15 cellular contexts compared by ENCODE assay signal in genomic region chr16:28612359-28613280, GRCh38. TPM values are rescaled to one million over a fixed set of nuclear protein-coding genes. Genes with fewer than 3 reads are reported as not detected.
DNase-seq lines count a peak whose midpoint lies in the region; ATAC-seq and TF ChIP-seq lines count a peak whose summit lies in the region.
"Not testable (repeated sequence)": the region's sequence is repeated elsewhere in the genome, so short reads cannot be mapped to it uniquely, and the experiment has no call there.
"Had no signal": no experiment of that assay in that cellular context is flagged by ENCODE, and none has a peak within 500 bp of the region (broad histone marks: within the 10 kb centered on the region; RNA-seq: fewer than 3 reads in every experiment).

No MANE protein-coding gene starts in this region.

- not testable (repeated sequence) for H3K36me3 ChIP-seq in GM23338 (ENCODE audit: insufficient read depth); PC-3 (ENCODE audit: low read depth, low read length); upper lobe of left lung

- H3K4me3 Mint-ChIP-seq in GM23338; activated T-cell treated with anti-CD3 and anti-CD28 coated beads, Interleukin-2, amount 50 U/mL, for 4 hours; memory B cell: not testable (repeated sequence)

- POLR2A ChIA-PET in PC-3 (lab: Charles Lee; ENCODE audit: unreplicated experiment): not testable (repeated sequence)

- DNase-seq in GM23338 (ENCODE audit: low spot score); PC-3; activated T-cell treated with anti-CD3 and anti-CD28 coated beads, Interleukin-2, amount 50 U/mL, for 4 hours; foreskin keratinocyte; memory B cell (ENCODE audit: low spot score in 2 of 2); upper lobe of left lung: not testable (repeated sequence)

- not testable (repeated sequence) for H2AFZ ChIP-seq in GM23338; PC-3 (ENCODE audit: low read length)

- no CpG with 5 or more reads among the region's 17 CpGs for WGBS in upper lobe of left lung, 2 donors

- H3K4me1 ChIP-seq in GM23338 (ENCODE audit: insufficient read depth) (peaks cover 10% of the 10 kb centered on the region), upper lobe of left lung (peaks cover 31 to 44% (median 34%) of the 10 kb centered on the region in 4 donors)
- not testable (repeated sequence) for H3K4me1 ChIP-seq in PC-3 (ENCODE audit: insufficient read depth, low read length); foreskin keratinocyte

- not testable (repeated sequence) for H3F3A ChIP-seq in GM23338 (replicated peaks; ENCODE audit: low read depth); PC-3 (ENCODE audit: low read length, unreplicated experiment)

- TF ChIP-seq POLR2A in upper lobe of left lung (IDR thresholded peaks at IDR 0.05): not testable (repeated sequence)

- not testable (repeated sequence) for H3K4me2 ChIP-seq in GM23338; PC-3 (ENCODE audit: low read length)

- not testable (repeated sequence) for TF ChIP-seq EP300 in upper lobe of left lung (IDR thresholded peaks at IDR 0.05)

- not testable (repeated sequence) for H3K79me2 ChIP-seq in GM23338 (replicated peaks; ENCODE audit: insufficient read depth); PC-3 (ENCODE audit: low read length)

- not testable (repeated sequence) for BruUV-seq in PC-3 (replicated peaks; lab: Mats Ljungman, UMichigan)

- not testable (repeated sequence) for H3K9me3 Mint-ChIP-seq in GM23338; activated T-cell treated with anti-CD3 and anti-CD28 coated beads, Interleukin-2, amount 50 U/mL, for 4 hours; memory B cell

- H4K20me1 ChIP-seq in GM23338 (replicated peaks; ENCODE audit: insufficient read depth); PC-3 (ENCODE audit: low read length): not testable (repeated sequence)

- not testable (repeated sequence) for H3K27ac Mint-ChIP-seq in GM23338, memory B cell

- not testable (repeated sequence) for H3K4me3 ChIP-seq in GM23338; PC-3 (ENCODE audit: low read length); upper lobe of left lung

- not testable (repeated sequence) for H3K9me3 ChIP-seq in PC-3 (ENCODE audit: low read length); upper lobe of left lung

- peaks cover 24% of the 10 kb centered on the region for H3K4me1 Mint-ChIP-seq in GM23338
- not testable (repeated sequence) for H3K4me1 Mint-ChIP-seq in activated T-cell treated with anti-CD3 and anti-CD28 coated beads, Interleukin-2, amount 50 U/mL, for 4 hours (ENCODE audit: low read depth)
- peaks cover 13% of the 10 kb centered on the region for H3K4me1 Mint-ChIP-seq in memory B cell

- CTCF ChIA-PET in PC-3 (lab: Charles Lee): not testable (repeated sequence)

- not testable (repeated sequence) for H3K9ac ChIP-seq in PC-3 (ENCODE audit: low read length)

- not testable (repeated sequence) for H3K27me3 ChIP-seq in GM23338 (ENCODE audit: insufficient read depth); PC-3 (ENCODE audit: low read length); foreskin keratinocyte; upper lobe of left lung

- not testable (repeated sequence) for H3K27ac ChIP-seq in GM23338 (ENCODE audit: low read depth); PC-3 (ENCODE audit: low read length); foreskin keratinocyte; upper lobe of left lung

- intact Hi-C loops in PC-3 (cut with micrococcal nuclease): not testable (repeated sequence)

- H3K36me3 Mint-ChIP-seq in GM23338 (ENCODE audit: low read depth); activated T-cell treated with anti-CD3 and anti-CD28 coated beads, Interleukin-2, amount 50 U/mL, for 4 hours (ENCODE audit: insufficient read depth); memory B cell: not testable (repeated sequence)

- not testable (repeated sequence) for TF ChIP-seq CTCF in GM23338 (conservative IDR thresholded peaks at IDR 0.05; ENCODE audit: low read depth in 2 of 2); PC-3 (conservative IDR thresholded peaks at IDR 0.05; ENCODE audit: low read depth, low read length); foreskin keratinocyte (conservative IDR thresholded peaks at IDR 0.05); upper lobe of left lung (IDR thresholded peaks at IDR 0.05)

- not testable (repeated sequence) for H3K27me3 Mint-ChIP-seq in GM23338 (ENCODE audit: insufficient read depth, low read depth, poor library complexity); activated T-cell treated with anti-CD3 and anti-CD28 coated beads, Interleukin-2, amount 50 U/mL, for 4 hours (ENCODE audit: low read depth); memory B cell

- not testable (repeated sequence) for H3K9me2 ChIP-seq in GM23338 (ENCODE audit: insufficient read depth); PC-3 (replicated peaks; ENCODE audit: low read length)

- ATAC-seq in GM18498 (IDR thresholded peaks at IDR 0.05; ENCODE audit: unreplicated experiment) (peak; percentile 57), GM19324 (IDR thresholded peaks at IDR 0.05; ENCODE audit: low FRiP score, unreplicated experiment) (peak; percentile 53), GM23338 (peak; percentile 36), PC-3 (peak; percentile 71), foreskin keratinocyte (peak; percentile 68), memory B cell (ENCODE audit: low read depth) (peak; percentile 88), upper lobe of left lung (ENCODE audit: low FRiP score in 2 of 2) (peak; percentile 58 to 68)
- ATAC-seq in activated T-cell treated with anti-CD3 and anti-CD28 coated beads, Interleukin-2, amount 50 U/mL, for 4 hours: peak; percentile 83 to 86

RNA-seq across cellular contexts. Expression of gene SULT1A1, which starts 2.8 kb away (rescaled TPM):
- 1.7 and 3.5 TPM in 2 replicates for total RNA-seq in GM23338 (2014; rRNA removed; shearing (Covaris generic))
- 2.2 and 2.4 TPM in 2 replicates for polyA plus RNA-seq in GM23338 (2016; fragmentation: Nextera tagmentation; extraction: Ambion mirVana)
- total RNA-seq in PC-3 (2014; rRNA removed): 2.9 and 4.7 TPM in 2 replicates
- total RNA-seq in activated T-cell treated with anti-CD3 and anti-CD28 coated beads, Interleukin-2, amount 50 U/mL, for 4 hours: 1 to 10 TPM; 4.8 to 5.5 (median 5.0) TPM
- total RNA-seq in foreskin keratinocyte: 1.6 and 1.8 TPM in 2 replicates
- 1.8 TPM in 2 replicates for polyA plus RNA-seq in foreskin keratinocyte
- 100 to 1,000 TPM in 4 of 6 donors, 10 to 100 TPM in 2; 46.0 to 180 (median 124) TPM for total RNA-seq in upper lobe of left lung
- polyA plus RNA-seq: neural cell had no signal

RNA-seq across cellular contexts. Expression of gene SULT1A2, which starts 15.8 kb away (rescaled TPM):
- total RNA-seq in GM23338 (2014; rRNA removed; shearing (Covaris generic)): 0.12 and 0.17 TPM in 2 replicates
- polyA plus RNA-seq in GM23338 (2016; fragmentation: Nextera tagmentation; extraction: Ambion mirVana) (0.34 TPM in 1 of 2 replicates, not detected in the other), foreskin keratinocyte (0.06 TPM in 2 replicates)
- total RNA-seq in PC-3 (2014; rRNA removed) (0.17 TPM in 1 of 2 replicates, not detected in the other), foreskin keratinocyte (0.25 TPM in 1 of 2 replicates, not detected in the other), upper lobe of left lung (10 to 100 TPM in 5 of 6 donors, 1 to 10 TPM in 1; 5.7 to 40.8 (median 17.5) TPM)
- not detected for total RNA-seq in activated T-cell treated with anti-CD3 and anti-CD28 coated beads, Interleukin-2, amount 50 U/mL, for 4 hours
- total RNA-seq: Daoy, LHCN-M2 had no signal
- polyA plus RNA-seq: neural cell had no signal

RNA-seq across cellular contexts. Expression of gene NPIPB8, which starts 25.2 kb away (rescaled TPM):
- 0.14 TPM in 1 of 2 replicates, not detected in the other for total RNA-seq in GM23338 (2014; rRNA removed; shearing (Covaris generic))
- polyA plus RNA-seq in GM23338 (2016; fragmentation: Nextera tagmentation; extraction: Ambion mirVana): not detected in 2 replicates
- total RNA-seq in PC-3 (2014; rRNA removed): 1.1 TPM in 1 of 2 replicates, not detected in the other
- under 1 TPM in 1 of 3 donors, not detected in 2; 0.26 TPM for total RNA-seq in activated T-cell treated with anti-CD3 and anti-CD28 coated beads, Interleukin-2, amount 50 U/mL, for 4 hours
- 0.46 and 0.48 TPM in 2 replicates for total RNA-seq in foreskin keratinocyte
- not detected in 2 replicates for polyA plus RNA-seq in foreskin keratinocyte
- 1 to 10 TPM in 1 of 6 donors, under 1 TPM in 1, not detected in 4; 0.67 to 2.3 TPM for total RNA-seq in upper lobe of left lung
- total RNA-seq: Daoy, H1, NCI-H460, right atrium auricular region had no signal
- polyA plus RNA-seq: neural cell, thymus had no signal

RNA-seq across cellular contexts. Expression of gene SGF29, which starts 58.9 kb away (rescaled TPM):
- total RNA-seq in GM23338 (2014; rRNA removed; shearing (Covaris generic)): 10.0 and 10.8 TPM in 2 replicates
- 17.6 and 20.0 TPM in 2 replicates for polyA plus RNA-seq in GM23338 (2016; fragmentation: Nextera tagmentation; extraction: Ambion mirVana)
- 22.3 and 25.9 TPM in 2 replicates for total RNA-seq in PC-3 (2014; rRNA removed)
- 10 to 100 TPM; 40.3 to 44.5 (median 42.1) TPM for total RNA-seq in activated T-cell treated with anti-CD3 and anti-CD28 coated beads, Interleukin-2, amount 50 U/mL, for 4 hours
- 19.2 and 25.9 TPM in 2 replicates for total RNA-seq in foreskin keratinocyte
- 16.8 and 20.3 TPM in 2 replicates for polyA plus RNA-seq in foreskin keratinocyte
- 10 to 100 TPM; 24.8 to 67.1 (median 37.3) TPM for total RNA-seq in upper lobe of left lung

Comparison
In these comparisons a context has a peak if more than half of its experiments do, and no peak if none do; other contexts are left out.
1. ATAC-seq: peak in every context shown above with its lines; median percentile 88 in memory B cell; 84 in activated T-cell treated with anti-CD3 and anti-CD28 coated beads, Interleukin-2, amount 50 U/mL, for 4 hours; 71 in PC-3; 68 in foreskin keratinocyte; 63 in upper lobe of left lung; 57 in GM18498; 53 in GM19324; 36 in GM23338.